In the genomic region with DNA sequence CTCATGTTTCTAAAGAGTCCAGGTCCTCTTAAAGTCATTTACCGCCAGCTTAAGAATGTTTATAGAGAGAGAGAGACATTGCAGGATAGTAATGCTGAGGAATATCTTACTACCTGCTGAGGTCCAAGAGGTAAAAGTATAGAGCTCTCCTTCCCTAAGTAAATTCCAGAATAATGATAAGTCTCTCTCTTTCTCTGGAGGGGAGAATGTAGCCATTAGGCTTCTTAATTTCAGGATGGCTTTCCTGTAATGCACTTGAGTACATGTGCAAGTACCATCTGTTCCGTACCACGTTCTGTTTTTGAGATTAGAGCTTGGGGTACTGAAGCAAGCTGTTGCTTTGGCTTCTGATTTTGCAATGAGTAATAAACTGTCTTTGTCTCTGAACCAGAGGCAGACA, we compare ENCODE assay signal across 22 cellular contexts.
"Had no signal": no experiment of that assay in that cellular context is flagged by ENCODE, and none has a peak within 500 bp of the region (broad histone marks: within the 10 kb centered on the region; RNA-seq: fewer than 3 reads in every experiment).

No MANE protein-coding gene starts in this region.

- ATAC-seq: activated CD4-positive, CD25-positive, alpha-beta regulatory T cell treated with anti-CD3 and anti-CD28 coated beads, Interleukin-2, amount 50 U/mL, for 24 hours; activated CD8-positive, alpha-beta memory T cell treated with anti-CD3 and anti-CD28 coated beads, Interleukin-2, amount 10 ng/mL, durations not matched to agents 7 days and 5 days; activated CD8-positive, alpha-beta T cell treated with anti-CD3 and anti-CD28 coated beads for 36 hours; left lobe of liver; lower lobe of right lung; naive thymus-derived CD4-positive, alpha-beta T cell; stimulated activated memory B cell treated with anti-CD40 and anti-IgM and Interleukin-4, amounts not matched to agents 10 μg/mL and 1 μg/mL and 100 μg/mL, for 72 hours had no signal

- DNase-seq: activated CD4-positive, alpha-beta T cell treated with anti-CD3 and anti-CD28 coated beads, Interleukin-2, amount 10 ng/mL, durations not matched to agents 24 days and 14 days; activated CD8-positive, alpha-beta memory T cell treated with anti-CD3 and anti-CD28 coated beads, Interleukin-2, amount 10 ng/mL, durations not matched to agents 7 days and 5 days; activated CD8-positive, alpha-beta T cell treated with anti-CD3 and anti-CD28 coated beads for 36 hours; activated gamma-delta T cell treated with Interleukin-2 at 50 U/mL for 16 hours; aorta; caudate nucleus; effector CD4-positive, alpha-beta T cell; foreskin fibroblast; immature natural killer cell; lower lobe of right lung; naive thymus-derived CD4-positive, alpha-beta T cell; retina; sigmoid colon; stimulated activated CD4-positive, alpha-beta T cell treated with anti-CD3 and anti-CD28 coated beads, Interleukin-15, amount 100 ng/mL, for 24 hours; stomach had no signal

- H3K4me1 ChIP-seq: lower lobe of right lung, sigmoid colon, stomach, suprapubic skin, tibial nerve had no signal

- H3K27me3 ChIP-seq: sigmoid colon, stomach, suprapubic skin, tibial nerve had no signal

- FAIRE-seq: endometrium had no signal

- H3K9me3 ChIP-seq: lower lobe of right lung, sigmoid colon, stomach, suprapubic skin, tibial nerve had no signal

- H3K36me3 ChIP-seq: lower lobe of right lung, sigmoid colon, stomach, suprapubic skin, tibial nerve had no signal

- H3K4me3 ChIP-seq: lower lobe of right lung, sigmoid colon, smooth muscle cell, stomach, suprapubic skin, tibial nerve had no signal

- H3K27ac ChIP-seq: lower lobe of right lung, sigmoid colon, stomach, suprapubic skin, tibial nerve had no signal

- H3K4me2 ChIP-seq: smooth muscle cell had no signal
